ENCODE assay signal across 1 cellular context in the genomic region with DNA sequence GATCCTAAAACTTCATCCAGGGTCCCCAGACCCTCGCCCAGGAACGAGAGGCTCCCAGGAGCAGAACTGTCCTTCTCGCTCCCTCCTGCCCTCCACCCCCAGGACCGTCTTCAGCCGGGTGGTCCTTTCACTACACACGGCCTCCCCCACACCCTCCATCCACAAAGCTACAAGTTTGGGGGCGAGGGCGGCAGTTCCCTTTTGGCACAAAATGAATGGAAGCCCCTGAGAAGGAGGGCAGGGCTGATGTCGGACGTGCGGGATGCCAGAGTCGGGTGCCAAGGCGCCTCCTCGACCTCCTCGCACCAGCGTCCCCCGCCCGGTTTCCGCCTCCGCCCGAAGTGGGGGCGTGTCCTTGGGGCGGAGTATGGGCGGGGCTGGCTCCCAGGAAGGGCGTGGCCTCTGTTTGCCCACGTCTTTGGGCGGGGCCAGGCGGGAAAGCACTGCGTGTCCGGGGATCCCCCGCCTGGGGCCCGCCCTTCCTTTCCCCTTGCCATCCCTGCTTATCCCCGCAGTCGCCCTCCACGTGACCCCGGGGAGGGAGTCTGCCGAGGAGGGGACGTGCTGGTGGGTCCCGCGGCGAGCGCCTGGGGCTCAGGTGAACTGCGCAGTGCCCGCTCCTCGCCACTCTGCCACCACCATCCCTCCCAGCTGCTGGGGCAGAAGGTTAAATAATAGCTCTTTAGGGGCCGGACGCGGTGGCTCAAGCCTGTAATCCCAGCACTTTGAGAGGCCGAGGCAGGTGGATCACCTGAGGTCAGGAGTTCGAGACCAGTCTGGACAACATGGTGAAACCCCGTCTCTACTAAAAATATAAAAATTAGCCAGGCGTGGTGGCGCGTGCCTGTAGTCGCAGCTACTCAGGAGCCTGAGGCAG.
TF ChIP-seq lines count a peak whose summit lies in the region.

No MANE protein-coding gene starts in this region.

TF ChIP-seq in HepG2, 621 proteins besides CTCF, POLR2A, EP300 and RAD21 (continued from another document and continues in another):
- TF ChIP-seq, protein P1, sequence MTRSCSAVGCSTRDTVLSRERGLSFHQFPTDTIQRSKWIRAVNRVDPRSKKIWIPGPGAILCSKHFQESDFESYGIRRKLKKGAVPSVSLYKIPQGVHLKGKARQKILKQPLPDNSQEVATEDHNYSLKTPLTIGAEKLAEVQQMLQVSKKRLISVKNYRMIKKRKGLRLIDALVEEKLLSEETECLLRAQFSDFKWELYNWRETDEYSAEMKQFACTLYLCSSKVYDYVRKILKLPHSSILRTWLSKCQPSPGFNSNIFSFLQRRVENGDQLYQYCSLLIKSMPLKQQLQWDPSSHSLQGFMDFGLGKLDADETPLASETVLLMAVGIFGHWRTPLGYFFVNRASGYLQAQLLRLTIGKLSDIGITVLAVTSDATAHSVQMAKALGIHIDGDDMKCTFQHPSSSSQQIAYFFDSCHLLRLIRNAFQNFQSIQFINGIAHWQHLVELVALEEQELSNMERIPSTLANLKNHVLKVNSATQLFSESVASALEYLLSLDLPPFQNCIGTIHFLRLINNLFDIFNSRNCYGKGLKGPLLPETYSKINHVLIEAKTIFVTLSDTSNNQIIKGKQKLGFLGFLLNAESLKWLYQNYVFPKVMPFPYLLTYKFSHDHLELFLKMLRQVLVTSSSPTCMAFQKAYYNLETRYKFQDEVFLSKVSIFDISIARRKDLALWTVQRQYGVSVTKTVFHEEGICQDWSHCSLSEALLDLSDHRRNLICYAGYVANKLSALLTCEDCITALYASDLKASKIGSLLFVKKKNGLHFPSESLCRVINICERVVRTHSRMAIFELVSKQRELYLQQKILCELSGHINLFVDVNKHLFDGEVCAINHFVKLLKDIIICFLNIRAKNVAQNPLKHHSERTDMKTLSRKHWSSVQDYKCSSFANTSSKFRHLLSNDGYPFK (CRISPR knock-in tag; IDR thresholded peaks at IDR 0.05; ENCODE audit: borderline replicate concordance), result peak; percentile 20; the same call in 1 of the 2 replicates
- TF ChIP-seq ZNF274 (CRISPR knock-in tag; IDR thresholded peaks at IDR 0.05) (0 out of 2 replicates have a peak, but pooled peaks have one; percentile 56), ZNF317 (CRISPR knock-in tag; IDR thresholded peaks at IDR 0.05) (0 out of 2 replicates have a peak, but pooled peaks have one; percentile 48), XRCC5 (optimal IDR thresholded peaks at IDR 0.05; ENCODE audit: low read length) (peak; percentile 62), FOXA3 (CRISPR knock-in tag; IDR thresholded peaks at IDR 0.05) (peak; percentile 39; the same call in 1 of the 2 replicates), HDAC1 (CRISPR knock-in tag; IDR thresholded peaks at IDR 0.05) (peak; percentile 85), ZBTB7B (CRISPR knock-in tag; IDR thresholded peaks at IDR 0.05) (peak; percentile 36; the same call in 1 of the 2 replicates), MBD4 (IDR thresholded peaks at IDR 0.05; ENCODE audit: borderline replicate concordance, low read length) (no peak), ZNF3 (CRISPR knock-in tag; IDR thresholded peaks at IDR 0.05) (no peak), HNRNPL (IDR thresholded peaks at IDR 0.05; ENCODE audit: low read depth, low read length) (peak; percentile 63; the same call in 1 of the 2 replicates), NRL (CRISPR knock-in tag; IDR thresholded peaks at IDR 0.05; ENCODE audit: borderline replicate concordance) (peak; percentile 82), ARNTL (CRISPR knock-in tag; IDR thresholded peaks at IDR 0.05) (peak; percentile 94), ZNF329 (CRISPR knock-in tag; IDR thresholded peaks at IDR 0.05; ENCODE audit: low read depth) (peak; percentile 57; the same call in 1 of the 2 replicates), ZNF430 (CRISPR knock-in tag; IDR thresholded peaks at IDR 0.05) (peak; percentile 57; the same call in 1 of the 2 replicates), LCORL (IDR thresholded peaks at IDR 0.05) (no peak), LCORL (CRISPR knock-in tag; IDR thresholded peaks at IDR 0.05) (peak; percentile 65; the same call in 1 of the 2 replicates), HOXD1 (CRISPR knock-in tag; IDR thresholded peaks at IDR 0.05) (0 out of 2 replicates have a peak, but pooled peaks have one; percentile 35), MEF2D (CRISPR knock-in tag; IDR thresholded peaks at IDR 0.05) (peak; percentile 57; the same call in 1 of the 2 replicates), NCOA2 (CRISPR knock-in tag; IDR thresholded peaks at IDR 0.05) (no peak; the same call in 1 of the 2 replicates), JUNB (CRISPR knock-in tag; IDR thresholded peaks at IDR 0.05; ENCODE audit: borderline replicate concordance) (no peak), MZF1 (CRISPR knock-in tag; IDR thresholded peaks at IDR 0.05; ENCODE audit: borderline replicate concordance) (0 out of 2 replicates have a peak, but pooled peaks have one; percentile 44), PHF8 (CRISPR knock-in tag; IDR thresholded peaks at IDR 0.05) (peak; percentile 35; the same call in 1 of the 2 replicates), SAFB2 (CRISPR knock-in tag; IDR thresholded peaks at IDR 0.05; ENCODE audit: borderline replicate concordance, low read depth) (peak; percentile 76; the same call in 1 of the 2 replicates), SOX6 (IDR thresholded peaks at IDR 0.05) (no peak), SOX6 (CRISPR knock-in tag; IDR thresholded peaks at IDR 0.05) (peak; percentile 77), ZNF703 (CRISPR knock-in tag; IDR thresholded peaks at IDR 0.05; ENCODE audit: borderline replicate concordance) (0 out of 2 replicates have a peak, but pooled peaks have one; percentile 11), PHF20 (CRISPR knock-in tag; IDR thresholded peaks at IDR 0.05) (peak; percentile 28; the same call in 1 of the 2 replicates)
- TF ChIP-seq, protein P2, sequence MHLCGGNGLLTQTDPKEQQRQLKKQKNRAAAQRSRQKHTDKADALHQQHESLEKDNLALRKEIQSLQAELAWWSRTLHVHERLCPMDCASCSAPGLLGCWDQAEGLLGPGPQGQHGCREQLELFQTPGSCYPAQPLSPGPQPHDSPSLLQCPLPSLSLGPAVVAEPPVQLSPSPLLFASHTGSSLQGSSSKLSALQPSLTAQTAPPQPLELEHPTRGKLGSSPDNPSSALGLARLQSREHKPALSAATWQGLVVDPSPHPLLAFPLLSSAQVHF (CRISPR knock-in tag; IDR thresholded peaks at IDR 0.05), result no peak
- TF ChIP-seq, protein P3, sequence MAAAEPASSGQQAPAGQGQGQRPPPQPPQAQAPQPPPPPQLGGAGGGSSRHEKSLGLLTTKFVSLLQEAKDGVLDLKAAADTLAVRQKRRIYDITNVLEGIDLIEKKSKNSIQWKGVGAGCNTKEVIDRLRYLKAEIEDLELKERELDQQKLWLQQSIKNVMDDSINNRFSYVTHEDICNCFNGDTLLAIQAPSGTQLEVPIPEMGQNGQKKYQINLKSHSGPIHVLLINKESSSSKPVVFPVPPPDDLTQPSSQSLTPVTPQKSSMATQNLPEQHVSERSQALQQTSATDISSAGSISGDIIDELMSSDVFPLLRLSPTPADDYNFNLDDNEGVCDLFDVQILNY (CRISPR knock-in tag; conservative IDR thresholded peaks at IDR 0.05), result peak; percentile 43; the same call in 1 of the 2 replicates
- TF ChIP-seq, protein P4, sequence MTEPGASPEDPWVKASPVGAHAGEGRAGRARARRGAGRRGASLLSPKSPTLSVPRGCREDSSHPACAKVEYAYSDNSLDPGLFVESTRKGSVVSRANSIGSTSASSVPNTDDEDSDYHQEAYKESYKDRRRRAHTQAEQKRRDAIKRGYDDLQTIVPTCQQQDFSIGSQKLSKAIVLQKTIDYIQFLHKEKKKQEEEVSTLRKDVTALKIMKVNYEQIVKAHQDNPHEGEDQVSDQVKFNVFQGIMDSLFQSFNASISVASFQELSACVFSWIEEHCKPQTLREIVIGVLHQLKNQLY (CRISPR knock-in tag; IDR thresholded peaks at IDR 0.05), result peak; percentile 74; the same call in 1 of the 2 replicates
- TF ChIP-seq, protein P5, sequence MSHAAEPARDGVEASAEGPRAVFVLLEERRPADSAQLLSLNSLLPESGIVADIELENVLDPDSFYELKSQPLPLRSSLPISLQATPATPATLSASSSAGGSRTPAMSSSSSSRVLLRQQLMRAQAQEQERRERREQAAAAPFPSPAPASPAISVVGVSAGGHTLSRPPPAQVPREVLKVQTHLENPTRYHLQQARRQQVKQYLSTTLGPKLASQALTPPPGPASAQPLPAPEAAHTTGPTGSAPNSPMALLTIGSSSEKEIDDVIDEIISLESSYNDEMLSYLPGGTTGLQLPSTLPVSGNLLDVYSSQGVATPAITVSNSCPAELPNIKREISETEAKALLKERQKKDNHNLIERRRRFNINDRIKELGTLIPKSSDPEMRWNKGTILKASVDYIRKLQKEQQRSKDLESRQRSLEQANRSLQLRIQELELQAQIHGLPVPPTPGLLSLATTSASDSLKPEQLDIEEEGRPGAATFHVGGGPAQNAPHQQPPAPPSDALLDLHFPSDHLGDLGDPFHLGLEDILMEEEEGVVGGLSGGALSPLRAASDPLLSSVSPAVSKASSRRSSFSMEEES (CRISPR knock-in tag; IDR thresholded peaks at IDR 0.05), result peak; percentile 87; the same call in 1 of the 2 replicates
- TF ChIP-seq, protein P6, sequence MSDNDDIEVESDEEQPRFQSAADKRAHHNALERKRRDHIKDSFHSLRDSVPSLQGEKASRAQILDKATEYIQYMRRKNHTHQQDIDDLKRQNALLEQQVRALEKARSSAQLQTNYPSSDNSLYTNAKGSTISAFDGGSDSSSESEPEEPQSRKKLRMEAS (IDR thresholded peaks at IDR 0.05), result peak; percentile 84
- TF ChIP-seq, protein P7, sequence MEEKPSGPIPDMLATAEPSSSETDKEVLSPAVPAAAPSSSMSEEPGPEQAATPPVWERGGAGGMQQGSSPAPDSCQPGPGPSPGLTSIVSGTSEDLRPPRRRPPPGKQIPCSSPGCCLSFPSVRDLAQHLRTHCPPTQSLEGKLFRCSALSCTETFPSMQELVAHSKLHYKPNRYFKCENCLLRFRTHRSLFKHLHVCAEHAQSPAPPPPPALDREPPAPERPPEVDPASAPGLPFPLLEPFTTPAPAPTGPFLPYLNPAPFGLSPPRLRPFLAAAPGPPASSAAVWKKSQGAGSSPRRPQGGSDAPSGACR (CRISPR knock-in tag; IDR thresholded peaks at IDR 0.05), result peak; percentile 79
- TF ChIP-seq, protein P8, sequence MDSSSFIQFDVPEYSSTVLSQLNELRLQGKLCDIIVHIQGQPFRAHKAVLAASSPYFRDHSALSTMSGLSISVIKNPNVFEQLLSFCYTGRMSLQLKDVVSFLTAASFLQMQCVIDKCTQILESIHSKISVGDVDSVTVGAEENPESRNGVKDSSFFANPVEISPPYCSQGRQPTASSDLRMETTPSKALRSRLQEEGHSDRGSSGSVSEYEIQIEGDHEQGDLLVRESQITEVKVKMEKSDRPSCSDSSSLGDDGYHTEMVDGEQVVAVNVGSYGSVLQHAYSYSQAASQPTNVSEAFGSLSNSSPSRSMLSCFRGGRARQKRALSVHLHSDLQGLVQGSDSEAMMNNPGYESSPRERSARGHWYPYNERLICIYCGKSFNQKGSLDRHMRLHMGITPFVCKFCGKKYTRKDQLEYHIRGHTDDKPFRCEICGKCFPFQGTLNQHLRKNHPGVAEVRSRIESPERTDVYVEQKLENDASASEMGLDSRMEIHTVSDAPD (CRISPR knock-in tag; IDR thresholded peaks at IDR 0.05), result no peak
- TF ChIP-seq, protein P9, sequence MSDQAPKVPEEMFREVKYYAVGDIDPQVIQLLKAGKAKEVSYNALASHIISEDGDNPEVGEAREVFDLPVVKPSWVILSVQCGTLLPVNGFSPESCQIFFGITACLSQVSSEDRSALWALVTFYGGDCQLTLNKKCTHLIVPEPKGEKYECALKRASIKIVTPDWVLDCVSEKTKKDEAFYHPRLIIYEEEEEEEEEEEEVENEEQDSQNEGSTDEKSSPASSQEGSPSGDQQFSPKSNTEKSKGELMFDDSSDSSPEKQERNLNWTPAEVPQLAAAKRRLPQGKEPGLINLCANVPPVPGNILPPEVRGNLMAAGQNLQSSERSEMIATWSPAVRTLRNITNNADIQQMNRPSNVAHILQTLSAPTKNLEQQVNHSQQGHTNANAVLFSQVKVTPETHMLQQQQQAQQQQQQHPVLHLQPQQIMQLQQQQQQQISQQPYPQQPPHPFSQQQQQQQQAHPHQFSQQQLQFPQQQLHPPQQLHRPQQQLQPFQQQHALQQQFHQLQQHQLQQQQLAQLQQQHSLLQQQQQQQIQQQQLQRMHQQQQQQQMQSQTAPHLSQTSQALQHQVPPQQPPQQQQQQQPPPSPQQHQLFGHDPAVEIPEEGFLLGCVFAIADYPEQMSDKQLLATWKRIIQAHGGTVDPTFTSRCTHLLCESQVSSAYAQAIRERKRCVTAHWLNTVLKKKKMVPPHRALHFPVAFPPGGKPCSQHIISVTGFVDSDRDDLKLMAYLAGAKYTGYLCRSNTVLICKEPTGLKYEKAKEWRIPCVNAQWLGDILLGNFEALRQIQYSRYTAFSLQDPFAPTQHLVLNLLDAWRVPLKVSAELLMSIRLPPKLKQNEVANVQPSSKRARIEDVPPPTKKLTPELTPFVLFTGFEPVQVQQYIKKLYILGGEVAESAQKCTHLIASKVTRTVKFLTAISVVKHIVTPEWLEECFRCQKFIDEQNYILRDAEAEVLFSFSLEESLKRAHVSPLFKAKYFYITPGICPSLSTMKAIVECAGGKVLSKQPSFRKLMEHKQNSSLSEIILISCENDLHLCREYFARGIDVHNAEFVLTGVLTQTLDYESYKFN (CRISPR knock-in tag; conservative IDR thresholded peaks at IDR 0.05), result peak; percentile 50; the same call in 1 of the 2 replicates
- TF ChIP-seq, protein P10, sequence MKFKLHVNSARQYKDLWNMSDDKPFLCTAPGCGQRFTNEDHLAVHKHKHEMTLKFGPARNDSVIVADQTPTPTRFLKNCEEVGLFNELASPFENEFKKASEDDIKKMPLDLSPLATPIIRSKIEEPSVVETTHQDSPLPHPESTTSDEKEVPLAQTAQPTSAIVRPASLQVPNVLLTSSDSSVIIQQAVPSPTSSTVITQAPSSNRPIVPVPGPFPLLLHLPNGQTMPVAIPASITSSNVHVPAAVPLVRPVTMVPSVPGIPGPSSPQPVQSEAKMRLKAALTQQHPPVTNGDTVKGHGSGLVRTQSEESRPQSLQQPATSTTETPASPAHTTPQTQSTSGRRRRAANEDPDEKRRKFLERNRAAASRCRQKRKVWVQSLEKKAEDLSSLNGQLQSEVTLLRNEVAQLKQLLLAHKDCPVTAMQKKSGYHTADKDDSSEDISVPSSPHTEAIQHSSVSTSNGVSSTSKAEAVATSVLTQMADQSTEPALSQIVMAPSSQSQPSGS (CRISPR knock-in tag; IDR thresholded peaks at IDR 0.05), result 0 out of 2 replicates have a peak, but pooled peaks have one; percentile 13
- TF ChIP-seq, protein P11, sequence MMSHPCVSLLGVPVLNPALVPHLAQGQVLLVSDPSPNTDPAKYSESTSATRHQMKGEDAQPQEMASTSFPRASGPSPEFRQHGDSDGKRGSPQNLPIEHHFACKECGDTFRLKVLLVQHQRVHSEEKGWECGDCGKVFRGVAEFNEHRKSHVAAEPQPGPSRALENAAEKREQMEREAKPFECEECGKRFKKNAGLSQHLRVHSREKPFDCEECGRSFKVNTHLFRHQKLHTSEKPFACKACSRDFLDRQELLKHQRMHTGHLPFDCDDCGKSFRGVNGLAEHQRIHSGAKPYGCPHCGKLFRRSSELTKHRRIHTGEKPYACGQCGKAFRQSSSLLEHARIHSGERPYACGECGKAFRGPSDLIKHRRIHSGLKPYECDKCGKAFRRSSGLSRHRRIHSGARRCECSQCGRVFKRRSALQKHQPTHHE (CRISPR knock-in tag; IDR thresholded peaks at IDR 0.05; ENCODE audit: borderline replicate concordance), result 0 out of 2 replicates have a peak, but pooled peaks have one; percentile 38
